In the genomic region with DNA sequence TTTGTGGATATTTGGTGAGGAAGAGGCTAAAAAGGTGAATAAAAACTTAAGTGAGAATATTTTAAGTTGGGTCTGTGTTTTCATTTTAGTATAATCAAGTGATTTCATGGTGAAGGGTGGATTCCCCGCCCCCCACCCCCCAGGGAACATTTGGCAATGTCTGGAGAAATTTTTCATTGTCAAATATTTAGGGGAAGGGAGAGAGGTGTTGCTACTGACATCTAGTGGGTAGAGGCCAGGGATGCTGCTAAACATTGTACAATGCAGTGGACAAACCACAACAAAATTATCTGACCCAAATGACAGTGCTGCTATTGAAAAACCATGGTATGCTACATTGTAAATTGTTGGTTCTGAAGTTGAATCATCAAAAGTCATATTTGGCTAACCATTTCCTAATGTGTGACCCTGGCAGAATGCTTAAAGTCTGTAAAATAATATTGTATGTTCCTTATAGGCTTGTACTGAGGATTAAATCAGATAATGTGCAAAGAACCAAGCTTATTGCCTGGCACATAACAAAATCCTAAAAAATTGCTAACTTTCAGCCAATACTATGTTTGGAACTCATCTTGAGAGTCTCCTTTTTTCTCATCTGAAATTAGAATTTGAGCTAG, we compare ENCODE assay signal across 8 cellular contexts. TPM values are rescaled to one million over a fixed set of nuclear protein-coding genes. Genes with fewer than 3 reads are reported as not detected.
DNase-seq lines count a peak whose midpoint lies in the region; ATAC-seq, FAIRE-seq and TF ChIP-seq lines count a peak whose summit lies in the region.

No MANE protein-coding gene starts in this region.

- WGBS in A549 (ENCODE audit: missing lambda C conversion rate), result 5% methylated on average over 1 of the region's 1 CpG

- no peaks in the 10 kb centered on the region for H3K9me3 ChIP-seq in A549
- H3K9me3 ChIP-seq in PC-9 (ENCODE audit: insufficient read depth, low read depth), result no peaks in the 10 kb centered on the region

- H2AFZ ChIP-seq in PC-9, result no peak overlapping the region

- CTCF ChIA-PET in A549 (lab: Yijun Ruan, JAX) (interaction anchor here (0.5 to 1.4 kb wide), 16 partner anchors 8 to 264 kb away, joined by 3 to 9 read pairs (median 4); a partner anchor contains a TSS), GM10248 (lab: Yijun Ruan, JAX) (interaction anchor here (0.9 to 2.4 kb wide), 9 partner anchors 9 to 183 kb away, joined by 3 to 10 read pairs (median 5); a partner anchor contains a TSS), PC-9 (lab: Charles Lee) (interaction anchor here (0.7 to 1.1 kb wide), 2 partner anchors 54 to 572 kb away, joined by 3 to 7 read pairs; a partner anchor contains a TSS)

- ATAC-seq in A549 (peak; percentile 63 to 73; a peak in 3 of 6 replicates), HG03571 (IDR thresholded peaks at IDR 0.05; ENCODE audit: unreplicated experiment) (no peak), HG03378 (IDR thresholded peaks at IDR 0.05; ENCODE audit: unreplicated experiment) (no peak), GM21360 (IDR thresholded peaks at IDR 0.05; ENCODE audit: unreplicated experiment) (no peak), HG03159 (IDR thresholded peaks at IDR 0.05; ENCODE audit: unreplicated experiment) (no peak)

- no peak for TF ChIP-seq EP300 in A549 (IDR thresholded peaks at IDR 0.05)

- no peak for TF ChIP-seq POLR2A in A549 (IDR thresholded peaks at IDR 0.05; ENCODE audit: low read length)

- BruUV-seq in PC-9 (replicated peaks; lab: Mats Ljungman, UMichigan), result no TSS peak

- no peak for FAIRE-seq in A549 (lab: Jason Lieb, UNC)

- H4K20me1 ChIP-seq in PC-9 (ENCODE audit: insufficient read depth), result peaks cover 6% of the 10 kb centered on the region; the same call in 1 of the 2 replicates

- intact Hi-C loops in PC-9 (cut with micrococcal nuclease; ENCODE audit: unreplicated experiment), result loop anchor here (10.0 kb wide), 1 partner anchor 353 kb away; no protein-coding TSS in a partner anchor

- H3K27me3 ChIP-seq in PC-9 (ENCODE audit: insufficient read depth, low read depth), result no peaks in the 10 kb centered on the region

- peaks cover 47% of the 10 kb centered on the region for H3K79me2 ChIP-seq in PC-9 (ENCODE audit: low read depth)

- H3K36me3 ChIP-seq in PC-9 (ENCODE audit: low read depth), result peaks cover 29% of the 10 kb centered on the region

- peak; percentile 67 to 69 for TF ChIP-seq RAD21 in A549 (conservative IDR thresholded peaks at IDR 0.05 in 1 of 2, IDR thresholded peaks at IDR 0.05 in 1 of 2)

- POLR2A ChIA-PET in A549 (lab: Yijun Ruan, JAX) (interaction anchor here (0.6 kb wide), 1 partner anchor 49 kb away, joined by 4 read pairs; no protein-coding TSS in a partner anchor), GM10248 (lab: Yijun Ruan, JAX) (no interaction called here), PC-9 (lab: Charles Lee; ENCODE audit: unreplicated experiment) (no interaction called here)

- TF ChIP-seq CTCF in A549 (IDR thresholded peaks at IDR 0.05) (peak; percentile 69), GM10248 (IDR thresholded peaks at IDR 0.05; ENCODE audit: control extremely low read depth, extremely low read depth, low read depth, missing control alignments) (peak; percentile 41), PC-9 (conservative IDR thresholded peaks at IDR 0.05) (peak; percentile 70), fibroblast of mammary gland (conservative IDR thresholded peaks at IDR 0.05; ENCODE audit: control insufficient read depth, insufficient read depth, low read depth, low read length) (peak; percentile 71)

- peaks cover 28% of the 10 kb centered on the region for H3F3A ChIP-seq in PC-9 (ENCODE audit: insufficient read depth, low read depth)

- H3K27ac ChIP-seq in A549, result peak overlapping the region; percentile 8 to 68; a peak in 3 of 6 replicates
- 0 out of 2 replicates have a peak overlapping the region, but pooled peaks have one; percentile 23 for H3K27ac ChIP-seq in PC-9

- H3K9me2 ChIP-seq in PC-9 (ENCODE audit: insufficient read depth), result no peaks in the 10 kb centered on the region

- H3K4me2 ChIP-seq in A549 (peak overlapping the region; percentile 73), PC-9 (0 out of 2 replicates have a peak overlapping the region, but pooled peaks have one; percentile 2)

- no peak overlapping the region for H3K4me3 ChIP-seq in A549
- no peak overlapping the region for H3K4me3 ChIP-seq in PC-9
- no peak overlapping the region for H3K4me3 ChIP-seq in fibroblast of mammary gland (ENCODE audit: control insufficient read depth, low read depth, low read length)

- H3K4me1 ChIP-seq in A549, result peaks cover 41% of the 10 kb centered on the region
- H3K4me1 ChIP-seq in PC-9 (replicated peaks; ENCODE audit: insufficient read depth), result peaks cover 16% of the 10 kb centered on the region

- peak in 1 of 2 experiments; percentile 57 for DNase-seq in A549 (ENCODE audit: low read depth in 1 of 2, low spot score in 1 of 2)
- no peak for DNase-seq in GM10248 (ENCODE audit: extremely low spot score)
- DNase-seq in PC-9, result peak in 1 of 2 experiments; percentile 42
- DNase-seq in fibroblast of mammary gland (ENCODE audit: low read depth), result peak; percentile 67

TF ChIP-seq in A549, 52 proteins besides CTCF, POLR2A, EP300 and RAD21:
- TF ChIP-seq, protein P1, sequence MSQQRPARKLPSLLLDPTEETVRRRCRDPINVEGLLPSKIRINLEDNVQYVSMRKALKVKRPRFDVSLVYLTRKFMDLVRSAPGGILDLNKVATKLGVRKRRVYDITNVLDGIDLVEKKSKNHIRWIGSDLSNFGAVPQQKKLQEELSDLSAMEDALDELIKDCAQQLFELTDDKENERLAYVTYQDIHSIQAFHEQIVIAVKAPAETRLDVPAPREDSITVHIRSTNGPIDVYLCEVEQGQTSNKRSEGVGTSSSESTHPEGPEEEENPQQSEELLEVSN (IDR thresholded peaks at IDR 0.05; ENCODE audit: borderline replicate concordance, low read depth), result no peak
- no peak for TF ChIP-seq ZC3H11A (IDR thresholded peaks at IDR 0.05)
- TF ChIP-seq CEBPB (IDR thresholded peaks at IDR 0.05), result peak; percentile 55 to 75
- TF ChIP-seq, protein P2, sequence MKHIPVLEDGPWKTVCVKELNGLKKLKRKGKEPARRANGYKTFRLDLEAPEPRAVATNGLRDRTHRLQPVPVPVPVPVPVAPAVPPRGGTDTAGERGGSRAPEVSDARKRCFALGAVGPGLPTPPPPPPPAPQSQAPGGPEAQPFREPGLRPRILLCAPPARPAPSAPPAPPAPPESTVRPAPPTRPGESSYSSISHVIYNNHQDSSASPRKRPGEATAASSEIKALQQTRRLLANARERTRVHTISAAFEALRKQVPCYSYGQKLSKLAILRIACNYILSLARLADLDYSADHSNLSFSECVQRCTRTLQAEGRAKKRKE (CRISPR knock-in tag; IDR thresholded peaks at IDR 0.05; ENCODE audit: low read depth), result no peak
- no peak for TF ChIP-seq HDAC2 (IDR thresholded peaks at IDR 0.05)
- no peak for TF ChIP-seq NR3C1 (IDR thresholded peaks at IDR 0.05)
- TF ChIP-seq CBX8 (IDR thresholded peaks at IDR 0.05), result no peak
- TF ChIP-seq SMC3 (IDR thresholded peaks at IDR 0.05), result peak; percentile 44
- no peak for TF ChIP-seq HOXB5 (CRISPR knock-in tag; IDR thresholded peaks at IDR 0.05)
- no peak for TF ChIP-seq HEYL (CRISPR knock-in tag; IDR thresholded peaks at IDR 0.05)
- TF ChIP-seq JUN (IDR thresholded peaks at IDR 0.05), result no peak; a peak in 1 of 5 replicates
- no peak for TF ChIP-seq RNF2 (IDR thresholded peaks at IDR 0.05; ENCODE audit: borderline replicate concordance, low read depth)
- TF ChIP-seq, protein P3, sequence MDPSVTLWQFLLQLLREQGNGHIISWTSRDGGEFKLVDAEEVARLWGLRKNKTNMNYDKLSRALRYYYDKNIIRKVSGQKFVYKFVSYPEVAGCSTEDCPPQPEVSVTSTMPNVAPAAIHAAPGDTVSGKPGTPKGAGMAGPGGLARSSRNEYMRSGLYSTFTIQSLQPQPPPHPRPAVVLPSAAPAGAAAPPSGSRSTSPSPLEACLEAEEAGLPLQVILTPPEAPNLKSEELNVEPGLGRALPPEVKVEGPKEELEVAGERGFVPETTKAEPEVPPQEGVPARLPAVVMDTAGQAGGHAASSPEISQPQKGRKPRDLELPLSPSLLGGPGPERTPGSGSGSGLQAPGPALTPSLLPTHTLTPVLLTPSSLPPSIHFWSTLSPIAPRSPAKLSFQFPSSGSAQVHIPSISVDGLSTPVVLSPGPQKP (IDR thresholded peaks at IDR 0.05; ENCODE audit: low read depth, low read length), result no peak

RNA-seq across cellular contexts. Expression of a gene that starts 5.6 kb away (rescaled TPM):
- polyA plus RNA-seq in A549 (2011; rRNA removed), result 44.6 and 53.7 TPM in 2 replicates
- polyA plus RNA-seq in A549 (2012; cell fraction: cytosol; rRNA removed), result 11.4 and 15.4 TPM in 2 replicates
- 10.5 and 15.2 TPM in 2 replicates for polyA plus RNA-seq in A549 (2012; cell fraction: nucleus; rRNA removed)
- 22.9 to 27.6 TPM (median 27.0 TPM) in 3 replicates for polyA plus RNA-seq in A549 (2017; fragmentation: RNase III; extraction: RNeasy Plus Mini Kit Qiagen cat#74134 plus additional on column Dnase treatment)
- 28.4 and 38.1 TPM in 2 replicates for polyA minus RNA-seq in A549 (2011; rRNA and poly(A)+ RNA removed)
- total RNA-seq in PC-9 (2021), result 16.4 and 29.2 TPM in 2 replicates

RNA-seq across cellular contexts. Expression of a gene that starts 22.8 kb away (rescaled TPM):
- polyA plus RNA-seq in A549 (2011; rRNA removed) (61.0 and 85.2 TPM in 2 replicates), A549 (2017; fragmentation: RNase III; extraction: RNeasy Plus Mini Kit Qiagen cat#74134 plus additional on column Dnase treatment) (71.1 to 81.0 TPM (median 76.7 TPM) in 3 replicates)
- 71.2 and 76.9 TPM in 2 replicates for polyA plus RNA-seq in A549 (2012; cell fraction: cytosol; rRNA removed)
- polyA plus RNA-seq in A549 (2012; cell fraction: nucleus; rRNA removed), result 46.2 and 65.3 TPM in 2 replicates
- polyA minus RNA-seq in A549 (2011; rRNA and poly(A)+ RNA removed), result 40.0 and 50.5 TPM in 2 replicates
- total RNA-seq in PC-9 (2021), result 18.0 and 19.5 TPM in 2 replicates

RNA-seq across cellular contexts. Expression of a gene that starts 53.5 kb away (rescaled TPM):
- polyA plus RNA-seq in A549 (2011; rRNA removed) (13.3 and 13.6 TPM in 2 replicates), A549 (2017; fragmentation: RNase III; extraction: RNeasy Plus Mini Kit Qiagen cat#74134 plus additional on column Dnase treatment) (9.5 to 10.9 TPM (median 10.2 TPM) in 3 replicates)
- 8.2 and 9.2 TPM in 2 replicates for polyA plus RNA-seq in A549 (2012; cell fraction: cytosol; rRNA removed)
- 4.4 and 7.0 TPM in 2 replicates for polyA plus RNA-seq in A549 (2012; cell fraction: nucleus; rRNA removed)
- polyA minus RNA-seq in A549 (2011; rRNA and poly(A)+ RNA removed), result 4.2 and 4.8 TPM in 2 replicates
- 14.5 and 17.6 TPM in 2 replicates for total RNA-seq in PC-9 (2021)

Comparison
In these comparisons a context has a peak if more than half of its experiments do, and no peak if none do; other contexts are left out.
1. ATAC-seq: peak in A549 (2 of 2); none in HG03571 (single experiment), HG03378 (single experiment), GM21360 (single experiment) and HG03159 (single experiment).
2. Peak in every context shown above with its lines, with median percentiles within 50 percentile points of each other: CTCF ChIP-seq.